In genomic region chr22:26406118-26406517, GRCh38 we compare ENCODE assay signal across 12 cellular contexts. TPM values are rescaled to one million over a fixed set of nuclear protein-coding genes. Genes with fewer than 3 reads are reported as not detected.
DNase-seq lines count a peak whose midpoint lies in the region; ATAC-seq and TF ChIP-seq lines count a peak whose summit lies in the region.
"Had no signal": no experiment of that assay in that cellular context is flagged by ENCODE, and none has a peak within 500 bp of the region (broad histone marks: within the 10 kb centered on the region; RNA-seq: fewer than 3 reads in every experiment).

No MANE protein-coding gene starts in this region.

- no peak overlapping the region for H3K14ac ChIP-seq in trophoblast cell (ENCODE audit: low read length)

- no peak overlapping the region for H4K12ac ChIP-seq in trophoblast cell (ENCODE audit: low read depth, low read length)

- DNase-seq in AG20443 (ENCODE audit: low spot score): peak; percentile 39
- DNase-seq in GM12865 (ENCODE audit: low read depth): peak; percentile 31
- DNase-seq in NCI-H446 (lab: John Stamatoyannopoulos, UW): peak; percentile 38 to 39
- peak; percentile 34 for DNase-seq in choroid plexus epithelial cell (ENCODE audit: low read depth)
- DNase-seq in stimulated activated naive CD8-positive, alpha-beta T cell treated with anti-CD3 and anti-CD28 coated beads, Interleukin-15, amount 100 ng/mL, for 72 hours: no peak
- no peak for DNase-seq in left lung
- no peak for DNase-seq in SW 1271 (lab: John Stamatoyannopoulos, UW)
- no peak for DNase-seq in trophoblast cell
- DNase-seq: activated T-cell treated with anti-CD3 and anti-CD28 coated beads for 4 hours; CD4-positive, alpha-beta memory T cell; NCI-H1930 had no signal

- no peak overlapping the region for H4K8ac ChIP-seq in trophoblast cell (ENCODE audit: low read depth, low read length)

- peak overlapping the region in 1 of 2 donors; percentile 60 for H3K27ac Mint-ChIP-seq in stimulated activated naive CD8-positive, alpha-beta T cell treated with anti-CD3 and anti-CD28 coated beads, Interleukin-15, amount 100 ng/mL, for 72 hours
- H3K27ac Mint-ChIP-seq: CD4-positive, alpha-beta memory T cell had no signal

- H3K36me3 ChIP-seq in left lung: no peaks in the 10 kb centered on the region
- H3K36me3 ChIP-seq in trophoblast cell (ENCODE audit: control insufficient read depth in 1 of 2, insufficient read depth in 2 of 2, low read length in 2 of 2): no peaks in the 10 kb centered on the region
- H3K36me3 ChIP-seq: gastroesophageal sphincter had no signal

- H3K9me3 ChIP-seq in left lung: no peaks in the 10 kb centered on the region
- H3K9me3 ChIP-seq in trophoblast cell (ENCODE audit: insufficient read depth, low read depth, low read length): no peaks in the 10 kb centered on the region
- H3K9me3 ChIP-seq: gastroesophageal sphincter had no signal

- no peak overlapping the region for H3K23ac ChIP-seq in trophoblast cell (ENCODE audit: low read length)

- H3K4me3 ChIP-seq in GM12865 (ENCODE audit: low read depth, low read length): no peak overlapping the region
- no peak overlapping the region for H3K4me3 ChIP-seq in choroid plexus epithelial cell (ENCODE audit: low read depth, low read length)
- H3K4me3 ChIP-seq in left lung: no peak overlapping the region
- H3K4me3 ChIP-seq in trophoblast cell (ENCODE audit: low read depth, low read length): no peak overlapping the region
- H3K4me3 ChIP-seq: gastroesophageal sphincter had no signal

- intact Hi-C loops in left lung (cut with DNase I): no loop called here

- no peak overlapping the region for H2BK120ac ChIP-seq in trophoblast cell (ENCODE audit: insufficient read depth, low read length, poor library complexity)

- TF ChIP-seq CTCF in GM12865 (IDR thresholded peaks at IDR 0.05; ENCODE audit: insufficient read depth, low read depth, low read length, missing control alignments) (no peak), choroid plexus epithelial cell (conservative IDR thresholded peaks at IDR 0.05; ENCODE audit: low read depth, low read length) (no peak), left lung (IDR thresholded peaks at IDR 0.05) (no peak)

- peaks cover 0 to 26% of the 10 kb centered on the region in 2 donors for H3K27me3 ChIP-seq in left lung
- H3K27me3 ChIP-seq in trophoblast cell (ENCODE audit: insufficient read depth, low read length): no peaks in the 10 kb centered on the region

- H3K79me2 ChIP-seq in trophoblast cell (ENCODE audit: control insufficient read depth, insufficient read depth, low read length, poor library complexity): no peaks in the 10 kb centered on the region

- no peak for ATAC-seq in stimulated activated naive CD8-positive, alpha-beta T cell treated with anti-CD3 and anti-CD28 coated beads, Interleukin-15, amount 100 ng/mL, for 72 hours
- ATAC-seq in left lung: no peak
- ATAC-seq: gastroesophageal sphincter had no signal

- no CpG with 5 or more reads among the region's 4 CpGs for WGBS in trophoblast cell (ENCODE audit: extremely low coverage, insufficient coverage, insufficient read length)

- no peak overlapping the region for H2AK5ac ChIP-seq in trophoblast cell (ENCODE audit: low read length)

- no peak overlapping the region for H3K4ac ChIP-seq in trophoblast cell (ENCODE audit: low read depth, low read length)

- no peak overlapping the region for H3K18ac ChIP-seq in trophoblast cell (ENCODE audit: low read length)

- no peak overlapping the region for H2BK5ac ChIP-seq in trophoblast cell (ENCODE audit: low read depth, low read length, poor library complexity)

- H3K9ac ChIP-seq in trophoblast cell (ENCODE audit: low read length): no peak overlapping the region

- peaks cover 0 to 10% of the 10 kb centered on the region in 2 donors for H3K4me1 ChIP-seq in left lung
- peaks cover 5 to 10% of the 10 kb centered on the region in 2 experiments for H3K4me1 ChIP-seq in trophoblast cell (ENCODE audit: control insufficient read depth in 1 of 2, insufficient read depth in 2 of 2, low read length in 2 of 2)
- H3K4me1 ChIP-seq: gastroesophageal sphincter had no signal

- H3K27me3 Mint-ChIP-seq in stimulated activated naive CD8-positive, alpha-beta T cell treated with anti-CD3 and anti-CD28 coated beads, Interleukin-15, amount 100 ng/mL, for 72 hours: peaks cover 6% of the 10 kb centered on the region

- no peak overlapping the region for H3K4me2 ChIP-seq in trophoblast cell (ENCODE audit: low read length)

- no peaks in the 10 kb centered on the region for H3K79me1 ChIP-seq in trophoblast cell (ENCODE audit: low read length)

- H3K9me3 Mint-ChIP-seq in stimulated activated naive CD8-positive, alpha-beta T cell treated with anti-CD3 and anti-CD28 coated beads, Interleukin-15, amount 100 ng/mL, for 72 hours: no peaks in the 10 kb centered on the region
- H3K9me3 Mint-ChIP-seq: CD4-positive, alpha-beta memory T cell had no signal

- H2AFZ ChIP-seq in trophoblast cell (ENCODE audit: insufficient read depth, low read length, poor library complexity): no peak overlapping the region

- H4K91ac ChIP-seq in trophoblast cell (ENCODE audit: low read depth, low read length): no peak overlapping the region

- no peak overlapping the region for H3K4me3 Mint-ChIP-seq in stimulated activated naive CD8-positive, alpha-beta T cell treated with anti-CD3 and anti-CD28 coated beads, Interleukin-15, amount 100 ng/mL, for 72 hours
- H3K4me3 Mint-ChIP-seq: CD4-positive, alpha-beta memory T cell had no signal

- peaks cover 26% of the 10 kb centered on the region for H3K4me1 Mint-ChIP-seq in stimulated activated naive CD8-positive, alpha-beta T cell treated with anti-CD3 and anti-CD28 coated beads, Interleukin-15, amount 100 ng/mL, for 72 hours
- H3K4me1 Mint-ChIP-seq: CD4-positive, alpha-beta memory T cell had no signal

- H2BK12ac ChIP-seq in trophoblast cell (ENCODE audit: low read length): no peak overlapping the region

- H3K27ac ChIP-seq in left lung (no peak overlapping the region), trophoblast cell (ENCODE audit: low read depth, low read length) (no peak overlapping the region)
- H3K27ac ChIP-seq: gastroesophageal sphincter had no signal

RNA-seq across cellular contexts. Expression of gene ASPHD2, which starts 22.9 kb away (rescaled TPM):
- 1 to 10 TPM; 1.3 to 2.1 TPM for total RNA-seq in left lung
- polyA plus RNA-seq in trophoblast cell (2013): 9.5 and 9.9 TPM in 2 replicates

Comparison
In these comparisons a context has a peak if more than half of its experiments do, and no peak if none do; other contexts are left out.
1. DNase-seq: peak in AG20443 (single experiment), GM12865 (single experiment), NCI-H446 (2 of 2) and choroid plexus epithelial cell (single experiment); none in stimulated activated naive CD8-positive, alpha-beta T cell treated with anti-CD3 and anti-CD28 coated beads, Interleukin-15, amount 100 ng/mL, for 72 hours (0 of 2), left lung (0 of 2), SW 1271 (0 of 2) and trophoblast cell (0 of 2).